ENCODE assay signal across 22 cellular contexts in genomic region chr14:84785997-84786396, GRCh38.
"Had no signal": no experiment of that assay in that cellular context is flagged by ENCODE, and none has a peak within 500 bp of the region (broad histone marks: within the 10 kb centered on the region; RNA-seq: fewer than 3 reads in every experiment).

No MANE protein-coding gene starts in this region.

- FAIRE-seq: colon had no signal

- ATAC-seq: gastrocnemius medialis; left cardiac atrium; mucosa of descending colon; right lobe of liver; stimulated activated effector memory CD8-positive, alpha-beta T cell treated with anti-CD3 and anti-CD28 coated beads, Interleukin-12 subunit alpha, Interleukin-12 subunit beta, amount 100 ng/mL, for 72 hours; stimulated activated naive CD8-positive, alpha-beta T cell treated with anti-CD3 and anti-CD28 coated beads, Interleukin-15, amount 100 ng/mL, for 72 hours had no signal

- DNase-seq: activated CD8-positive, alpha-beta memory T cell treated with anti-CD3 and anti-CD28 coated beads for 24 hours; activated CD8-positive, alpha-beta memory T cell treated with anti-CD3 and anti-CD28 coated beads, Interleukin-2, amount 50 U/mL, for 4 hours; activated naive CD4-positive, alpha-beta T cell treated with Interleukin-2 at 50 U/mL for 16 hours; activated naive CD8-positive, alpha-beta T cell treated with anti-CD3 and anti-CD28 coated beads for 36 hours; activated T-cell treated with anti-CD3 and anti-CD28 coated beads, Interleukin-2, amount 50 U/mL, for 24 hours; amygdala; caudate nucleus; erythroblast; gastrocnemius medialis; head of caudate nucleus; hypothalamus; left cardiac atrium; mesendoderm; mucosa of descending colon; nephron progenitor cell; right lobe of liver; stimulated activated CD4-positive, alpha-beta T cell treated with anti-CD3 and anti-CD28 coated beads, Interleukin-2, amount 100 ng/mL, for 24 hours; stimulated activated naive CD8-positive, alpha-beta T cell treated with anti-CD3 and anti-CD28 coated beads, Interleukin-15, amount 100 ng/mL, for 72 hours; T-helper 9 cell; tibial artery had no signal
